1 cellular context compared by ENCODE assay signal in the genomic region with DNA sequence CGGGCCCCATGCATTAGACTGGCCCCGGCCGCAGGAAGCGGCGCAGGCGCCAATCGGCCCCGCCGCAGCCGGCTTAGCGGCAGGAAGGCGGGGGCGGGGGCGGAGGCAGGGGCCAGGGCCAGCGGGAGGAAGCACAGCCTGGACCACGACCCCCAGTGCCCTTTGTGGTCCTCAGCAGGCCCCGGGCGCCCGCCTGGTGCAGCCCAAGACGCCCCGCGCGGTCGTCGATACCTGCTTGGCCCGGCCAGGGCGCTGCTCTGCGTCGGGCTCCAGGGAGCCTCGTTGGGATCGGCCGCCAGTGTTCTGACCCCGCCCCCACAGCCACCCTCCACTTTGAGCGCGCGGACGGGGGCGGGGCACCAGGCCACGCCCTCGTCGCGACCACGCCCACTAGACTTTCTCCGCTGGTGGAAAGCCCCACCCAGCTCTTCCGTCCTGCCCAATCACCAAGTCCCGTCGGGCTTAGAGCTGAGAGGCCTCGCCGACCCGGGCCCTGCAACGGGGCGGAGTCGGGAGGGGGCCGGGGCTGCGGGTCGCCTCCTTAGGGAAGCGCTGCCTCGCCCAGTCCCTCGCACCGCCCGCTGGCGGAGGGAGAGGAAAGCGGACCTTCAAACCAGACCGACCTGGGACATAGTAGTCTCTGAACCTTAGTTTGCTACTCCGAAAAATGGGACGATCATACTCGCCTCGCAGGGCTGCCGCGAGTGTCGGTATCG.
TF ChIP-seq lines count a peak whose summit lies in the region.

A gene with protein sequence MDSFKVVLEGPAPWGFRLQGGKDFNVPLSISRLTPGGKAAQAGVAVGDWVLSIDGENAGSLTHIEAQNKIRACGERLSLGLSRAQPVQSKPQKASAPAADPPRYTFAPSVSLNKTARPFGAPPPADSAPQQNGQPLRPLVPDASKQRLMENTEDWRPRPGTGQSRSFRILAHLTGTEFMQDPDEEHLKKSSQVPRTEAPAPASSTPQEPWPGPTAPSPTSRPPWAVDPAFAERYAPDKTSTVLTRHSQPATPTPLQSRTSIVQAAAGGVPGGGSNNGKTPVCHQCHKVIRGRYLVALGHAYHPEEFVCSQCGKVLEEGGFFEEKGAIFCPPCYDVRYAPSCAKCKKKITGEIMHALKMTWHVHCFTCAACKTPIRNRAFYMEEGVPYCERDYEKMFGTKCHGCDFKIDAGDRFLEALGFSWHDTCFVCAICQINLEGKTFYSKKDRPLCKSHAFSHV (minus strand): TSS at position 308 of the 716 bp plus-strand sequence. CDS start 1,092 bp downstream, outside the sequence.

TF ChIP-seq in HEK293, 187 proteins besides CTCF, POLR2A, EP300 and RAD21 (continued from another document):
- TF ChIP-seq ZNF449 (tag by site-specific recombination; IDR thresholded peaks at IDR 0.05) (0 out of 2 replicates have a peak, but pooled peaks have one; percentile 33), ZNF341 (tag by site-specific recombination; IDR thresholded peaks at IDR 0.05; ENCODE audit: low read depth) (peak; percentile 66; the same call in 1 of the 2 replicates), YY1 (tag by site-specific recombination; IDR thresholded peaks at IDR 0.05) (0 out of 2 replicates have a peak, but pooled peaks have one; percentile 20), ZNF311 (tag by site-specific recombination; IDR thresholded peaks at IDR 0.05; ENCODE audit: borderline replicate concordance) (no peak), ZBTB20 (tag by site-specific recombination; IDR thresholded peaks at IDR 0.05) (peak; percentile 11; the same call in 1 of the 2 replicates), ZNF391 (tag by site-specific recombination; IDR thresholded peaks at IDR 0.05; ENCODE audit: borderline replicate concordance, low read depth) (0 out of 2 replicates have a peak, but pooled peaks have one; percentile 15), ZNF488 (tag by site-specific recombination; IDR thresholded peaks at IDR 0.05) (no peak), SP2 (tag by site-specific recombination; IDR thresholded peaks at IDR 0.05) (peak; percentile 88), KLF10 (tag by site-specific recombination; IDR thresholded peaks at IDR 0.05) (peak; percentile 90; the same call in 1 of the 2 replicates), FEZF1 (tag by site-specific recombination; IDR thresholded peaks at IDR 0.05) (no peak), GLIS2 (tag by site-specific recombination; IDR thresholded peaks at IDR 0.05) (peak; percentile 97), ZNF555 (tag by site-specific recombination; conservative IDR thresholded peaks at IDR 0.05) (no peak), KLF17 (tag by site-specific recombination; IDR thresholded peaks at IDR 0.05) (peak; percentile 33), ZNF623 (tag by site-specific recombination; IDR thresholded peaks at IDR 0.05) (no peak), ZBTB8A (tag by site-specific recombination; IDR thresholded peaks at IDR 0.05) (peak; percentile 98), ZFP41 (tag by site-specific recombination; IDR thresholded peaks at IDR 0.05; ENCODE audit: borderline replicate concordance) (no peak), ZBTB11 (tag by site-specific recombination; conservative IDR thresholded peaks at IDR 0.05; ENCODE audit: low read depth) (no peak), ZNF664 (tag by site-specific recombination; IDR thresholded peaks at IDR 0.05) (no peak), ZNF768 (tag by site-specific recombination; IDR thresholded peaks at IDR 0.05) (peak; percentile 58; the same call in 1 of the 2 replicates), ZNF624 (tag by site-specific recombination; IDR thresholded peaks at IDR 0.05) (no peak), ZNF701 (tag by site-specific recombination; IDR thresholded peaks at IDR 0.05) (no peak), HIC1 (tag by site-specific recombination; IDR thresholded peaks at IDR 0.05) (peak; percentile 76; the same call in 1 of the 2 replicates), ZNF354C (tag by site-specific recombination; IDR thresholded peaks at IDR 0.05; ENCODE audit: borderline replicate concordance, low read depth) (no peak), ZNF561 (tag by site-specific recombination; IDR thresholded peaks at IDR 0.05; ENCODE audit: borderline replicate concordance) (peak; percentile 50; the same call in 1 of the 2 replicates), ZNF677 (tag by site-specific recombination; IDR thresholded peaks at IDR 0.05) (no peak), ZFP37 (tag by site-specific recombination; IDR thresholded peaks at IDR 0.05) (no peak), EGR2 (tag by site-specific recombination; IDR thresholded peaks at IDR 0.05; ENCODE audit: low read depth) (peak; percentile 72), ZNF416 (tag by site-specific recombination; IDR thresholded peaks at IDR 0.05) (no peak), ZNF157 (tag by site-specific recombination; IDR thresholded peaks at IDR 0.05) (no peak)
- TF ChIP-seq, protein P1, sequence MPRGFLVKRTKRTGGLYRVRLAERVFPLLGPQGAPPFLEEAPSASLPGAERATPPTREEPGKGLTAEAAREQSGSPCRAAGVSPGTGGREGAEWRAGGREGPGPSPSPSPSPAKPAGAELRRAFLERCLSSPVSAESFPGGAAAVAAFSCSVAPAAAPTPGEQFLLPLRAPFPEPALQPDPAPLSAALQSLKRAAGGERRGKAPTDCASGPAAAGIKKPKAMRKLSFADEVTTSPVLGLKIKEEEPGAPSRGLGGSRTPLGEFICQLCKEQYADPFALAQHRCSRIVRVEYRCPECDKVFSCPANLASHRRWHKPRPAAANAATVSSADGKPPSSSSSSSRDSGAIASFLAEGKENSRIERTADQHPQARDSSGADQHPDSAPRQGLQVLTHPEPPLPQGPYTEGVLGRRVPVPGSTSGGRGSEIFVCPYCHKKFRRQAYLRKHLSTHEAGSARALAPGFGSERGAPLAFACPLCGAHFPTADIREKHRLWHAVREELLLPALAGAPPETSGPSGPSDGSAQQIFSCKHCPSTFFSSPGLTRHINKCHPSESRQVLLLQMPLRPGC (tag by site-specific recombination; IDR thresholded peaks at IDR 0.05) = 0 out of 2 replicates have a peak, but pooled peaks have one; percentile 26
- TF ChIP-seq, protein P2, sequence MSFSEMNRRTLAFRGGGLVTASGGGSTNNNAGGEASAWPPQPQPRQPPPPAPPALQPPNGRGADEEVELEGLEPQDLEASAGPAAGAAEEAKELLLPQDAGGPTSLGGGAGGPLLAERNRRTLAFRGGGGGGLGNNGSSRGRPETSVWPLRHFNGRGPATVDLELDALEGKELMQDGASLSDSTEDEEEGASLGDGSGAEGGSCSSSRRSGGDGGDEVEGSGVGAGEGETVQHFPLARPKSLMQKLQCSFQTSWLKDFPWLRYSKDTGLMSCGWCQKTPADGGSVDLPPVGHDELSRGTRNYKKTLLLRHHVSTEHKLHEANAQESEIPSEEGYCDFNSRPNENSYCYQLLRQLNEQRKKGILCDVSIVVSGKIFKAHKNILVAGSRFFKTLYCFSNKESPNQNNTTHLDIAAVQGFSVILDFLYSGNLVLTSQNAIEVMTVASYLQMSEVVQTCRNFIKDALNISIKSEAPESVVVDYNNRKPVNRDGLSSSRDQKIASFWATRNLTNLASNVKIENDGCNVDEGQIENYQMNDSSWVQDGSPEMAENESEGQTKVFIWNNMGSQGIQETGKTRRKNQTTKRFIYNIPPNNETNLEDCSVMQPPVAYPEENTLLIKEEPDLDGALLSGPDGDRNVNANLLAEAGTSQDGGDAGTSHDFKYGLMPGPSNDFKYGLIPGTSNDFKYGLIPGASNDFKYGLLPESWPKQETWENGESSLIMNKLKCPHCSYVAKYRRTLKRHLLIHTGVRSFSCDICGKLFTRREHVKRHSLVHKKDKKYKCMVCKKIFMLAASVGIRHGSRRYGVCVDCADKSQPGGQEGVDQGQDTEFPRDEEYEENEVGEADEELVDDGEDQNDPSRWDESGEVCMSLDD (tag by site-specific recombination; IDR thresholded peaks at IDR 0.05) = no peak; the same call in 1 of the 2 replicates
